Comparison of ENCODE assay signal across 8 cellular contexts in the genomic region with DNA sequence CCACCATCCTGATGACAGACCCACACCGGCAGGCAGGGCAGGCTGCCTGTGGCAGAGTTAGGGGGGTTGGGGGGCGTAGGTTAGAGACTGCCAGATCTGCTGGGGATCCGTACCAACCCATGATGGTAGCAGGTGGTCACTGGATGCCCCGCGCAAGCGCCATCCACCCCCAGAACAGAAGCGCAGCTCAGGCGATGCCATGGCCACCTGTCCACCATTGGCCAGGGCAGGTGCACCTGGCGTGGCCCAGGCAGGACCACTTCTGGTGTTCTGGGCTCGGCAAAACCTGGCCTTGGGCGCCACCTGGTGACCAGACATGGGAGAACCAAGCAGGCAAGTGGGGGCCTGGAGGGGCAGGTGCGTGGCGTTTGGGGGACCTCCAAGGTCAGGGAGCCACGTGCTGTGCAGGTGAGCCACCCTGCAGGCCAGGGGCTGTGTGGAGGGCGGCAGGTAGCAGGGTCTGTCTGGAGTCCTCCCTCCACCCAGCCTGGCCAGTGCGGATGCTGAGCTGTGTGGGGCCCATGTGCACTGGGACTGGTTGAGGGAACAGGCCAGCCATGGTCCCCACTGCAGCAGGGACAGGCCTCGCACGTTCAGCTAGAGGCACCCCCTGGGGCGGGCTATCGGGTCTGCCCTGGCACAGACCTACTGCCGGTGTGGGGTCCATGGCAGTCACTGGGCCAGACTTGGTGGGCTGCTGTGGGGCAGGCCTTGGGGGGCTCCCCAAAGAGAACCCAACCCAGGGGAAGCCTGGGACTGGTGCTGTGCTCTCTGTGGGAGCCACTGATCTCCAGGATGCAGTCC. TPM values are rescaled to one million over a fixed set of nuclear protein-coding genes. Genes with fewer than 3 reads are reported as not detected.
A peak's percentile ranks its signal among the peaks of the same experiment; 100 is the strongest.
DNase-seq lines count a peak whose midpoint lies in the region; ATAC-seq and TF ChIP-seq lines count a peak whose summit lies in the region.

No MANE protein-coding gene starts in this region.

- no peaks in the 10 kb centered on the region for H3K27me3 Mint-ChIP-seq in activated CD4-positive, alpha-beta memory T cell treated with anti-CD3 and anti-CD28 coated beads for 36 hours
- no peaks in the 10 kb centered on the region for H3K27me3 Mint-ChIP-seq in mesothelial cell of epicardium (ENCODE audit: low read depth)

- DNase-seq in AG08395 (ENCODE audit: low spot score) (peak; percentile 69), NCI-H345 treated with DMSO at 0.1 percent for 48 hours (lab: John Stamatoyannopoulos, UW; ENCODE audit: unreplicated experiment) (peak; percentile 22), dermis blood vessel endothelial cell (peak; percentile 73), mesothelial cell of epicardium (ENCODE audit: low spot score in 2 of 2, unreplicated experiment in 2 of 2) (peak in 1 of 2 experiments; percentile 84), MV-4-11 (lab: John Stamatoyannopoulos, UW) (no peak)
- DNase-seq in activated CD4-positive, alpha-beta memory T cell treated with anti-CD3 and anti-CD28 coated beads for 36 hours: peak; percentile 76
- peak; percentile 64 for DNase-seq in stimulated activated CD8-positive, alpha-beta memory T cell treated with anti-CD3 and anti-CD28 coated beads, Interleukin-4, amount 100 ng/mL, for 24 hours (ENCODE audit: low read depth)

- no peaks in the 10 kb centered on the region for H3K9me3 Mint-ChIP-seq in activated CD4-positive, alpha-beta memory T cell treated with anti-CD3 and anti-CD28 coated beads for 36 hours
- no peaks in the 10 kb centered on the region for H3K9me3 Mint-ChIP-seq in mesothelial cell of epicardium

- H3K4me3 Mint-ChIP-seq in activated CD4-positive, alpha-beta memory T cell treated with anti-CD3 and anti-CD28 coated beads for 36 hours: no peak overlapping the region
- H3K4me3 Mint-ChIP-seq in mesothelial cell of epicardium: no peak overlapping the region

- POLR2A ChIA-PET in activated CD4-positive, alpha-beta memory T cell treated with anti-CD3 and anti-CD28 coated beads for 36 hours (lab: Charles Lee): no interaction called here

- intact Hi-C loops in activated CD4-positive, alpha-beta memory T cell treated with anti-CD3 and anti-CD28 coated beads for 36 hours (cut with micrococcal nuclease): loop anchor here (1.0 to 2.0 kb wide), 2 partner anchors 28 to 47 kb away; no protein-coding TSS in a partner anchor

- no peaks in the 10 kb centered on the region for H3K4me1 Mint-ChIP-seq in activated CD4-positive, alpha-beta memory T cell treated with anti-CD3 and anti-CD28 coated beads for 36 hours (ENCODE audit: low read depth)
- peaks cover 2% of the 10 kb centered on the region for H3K4me1 Mint-ChIP-seq in mesothelial cell of epicardium

- peak; percentile 90 for TF ChIP-seq CTCF in mesothelial cell of epicardium (IDR thresholded peaks at IDR 0.05; ENCODE audit: unreplicated experiment)

- H3K27ac Mint-ChIP-seq in activated CD4-positive, alpha-beta memory T cell treated with anti-CD3 and anti-CD28 coated beads for 36 hours: no peak overlapping the region
- H3K27ac Mint-ChIP-seq in mesothelial cell of epicardium: no peak overlapping the region

- peak; percentile 60 for ATAC-seq in GM21381 (IDR thresholded peaks at IDR 0.05; ENCODE audit: unreplicated experiment)

- H3K36me3 Mint-ChIP-seq in activated CD4-positive, alpha-beta memory T cell treated with anti-CD3 and anti-CD28 coated beads for 36 hours: no peaks in the 10 kb centered on the region
- H3K36me3 Mint-ChIP-seq in mesothelial cell of epicardium: no peaks in the 10 kb centered on the region

- CTCF ChIA-PET in activated CD4-positive, alpha-beta memory T cell treated with anti-CD3 and anti-CD28 coated beads for 36 hours (lab: Charles Lee): interaction anchor here (0.7 to 6.5 kb wide), 11 partner anchors 10 to 58 kb away, joined by 3 to 63 read pairs (median 4); partner anchors contain the start of gene BAG5

RNA-seq across cellular contexts. Expression of gene BAG5, which starts 15.6 kb away (rescaled TPM):
- total RNA-seq in activated CD4-positive, alpha-beta memory T cell treated with anti-CD3 and anti-CD28 coated beads for 36 hours: 10 to 100 TPM; 23.2 to 23.8 TPM
- total RNA-seq in dermis blood vessel endothelial cell (34.8 and 35.4 TPM in 2 replicates), mesothelial cell of epicardium (21.8 to 23.5 TPM (median 22.2 TPM) in 3 replicates)

RNA-seq across cellular contexts. Expression of gene COA8, which starts 15.9 kb away (rescaled TPM):
- total RNA-seq in activated CD4-positive, alpha-beta memory T cell treated with anti-CD3 and anti-CD28 coated beads for 36 hours: 10 to 100 TPM; 46.2 to 48.9 TPM
- total RNA-seq in dermis blood vessel endothelial cell: 24.7 and 26.5 TPM in 2 replicates
- 35.4 to 38.8 TPM (median 36.0 TPM) in 3 replicates for total RNA-seq in mesothelial cell of epicardium

RNA-seq across cellular contexts. Expression of gene TRMT61A, which starts 17.9 kb away (rescaled TPM):
- total RNA-seq in activated CD4-positive, alpha-beta memory T cell treated with anti-CD3 and anti-CD28 coated beads for 36 hours: 1 to 10 TPM; 7.4 to 7.6 TPM
- total RNA-seq in dermis blood vessel endothelial cell: 5.6 and 7.5 TPM in 2 replicates
- 8.7 to 9.5 TPM (median 9.5 TPM) in 3 replicates for total RNA-seq in mesothelial cell of epicardium

RNA-seq across cellular contexts. Expression of gene CKB, which starts 24.2 kb away (rescaled TPM):
- 1 to 10 TPM; 5.9 to 6.1 TPM for total RNA-seq in activated CD4-positive, alpha-beta memory T cell treated with anti-CD3 and anti-CD28 coated beads for 36 hours
- total RNA-seq in dermis blood vessel endothelial cell (2.6 and 3.2 TPM in 2 replicates), mesothelial cell of epicardium (50.6 to 56.7 TPM (median 53.3 TPM) in 3 replicates)
